ENCODE assay signal across 9 cellular contexts in genomic region chr22:38398181-38398608, GRCh38. TPM values are rescaled to one million over a fixed set of nuclear protein-coding genes. Genes with fewer than 3 reads are reported as not detected.
A peak's percentile ranks its signal among the peaks of the same experiment; 100 is the strongest.
DNase-seq lines count a peak whose midpoint lies in the region; ATAC-seq and TF ChIP-seq lines count a peak whose summit lies in the region.
"Not testable (repeated sequence)": the region's sequence is repeated elsewhere in the genome, so short reads cannot be mapped to it uniquely, and the experiment has no call there.
"Had no signal": no experiment of that assay in that cellular context is flagged by ENCODE, and none has a peak within 500 bp of the region (broad histone marks: within the 10 kb centered on the region; RNA-seq: fewer than 3 reads in every experiment).

No MANE protein-coding gene starts in this region.

- not testable (repeated sequence) for H3K9me3 Mint-ChIP-seq in activated CD8-positive, alpha-beta memory T cell treated with anti-CD3 and anti-CD28 coated beads, Interleukin-2, amount 10 ng/mL, durations not matched to agents 7 days and 5 days (ENCODE audit: low read depth)

- peak overlapping the region; percentile 91 for H3K4me2 ChIP-seq in skeletal muscle satellite cell (ENCODE audit: low read length)

- not testable (repeated sequence) for DNase-seq in AG10803 (ENCODE audit: low read depth)
- peak; percentile 28 for DNase-seq in NK-92 treated with Interleukin-12 subunit alpha and Interleukin-12 subunit beta, amount 100 ng/mL, for 24 hours (lab: John Stamatoyannopoulos, UW)
- DNase-seq in activated CD8-positive, alpha-beta memory T cell treated with anti-CD3 and anti-CD28 coated beads, Interleukin-2, amount 10 ng/mL, durations not matched to agents 7 days and 5 days: peak; percentile 70
- peak in 2 of 3 donors; percentile 22 to 34 for DNase-seq in effector memory CD4-positive, alpha-beta T cell
- DNase-seq in kidney tubule cell (ENCODE audit: low spot score): peak; percentile 70

- peak overlapping the region; percentile 74 for H3K4me3 Mint-ChIP-seq in activated CD8-positive, alpha-beta memory T cell treated with anti-CD3 and anti-CD28 coated beads, Interleukin-2, amount 10 ng/mL, durations not matched to agents 7 days and 5 days

- CTCF ChIA-PET in activated CD8-positive, alpha-beta memory T cell treated with anti-CD3 and anti-CD28 coated beads, Interleukin-2, amount 10 ng/mL, durations not matched to agents 7 days and 5 days (lab: Charles Lee): interaction anchor here (2.3 kb wide), 1 partner anchor 346 kb away, joined by 9 read pairs; no protein-coding TSS in a partner anchor

- H3K36me3 ChIP-seq in effector memory CD4-positive, alpha-beta T cell (ENCODE audit: control insufficient read depth, insufficient read depth, low read length); skeletal muscle satellite cell (ENCODE audit: insufficient read depth, low read length): not testable (repeated sequence)

- H3K27ac ChIP-seq in effector memory CD4-positive, alpha-beta T cell (ENCODE audit: insufficient read depth, low read length, poor library complexity, severe bottlenecking): peak overlapping the region; percentile 51

- not testable (repeated sequence) for TF ChIP-seq CTCF in AG10803 (conservative IDR thresholded peaks at IDR 0.05; ENCODE audit: low read length)

- H3K4me3 ChIP-seq in AG10803 (ENCODE audit: low read length): peak overlapping the region; percentile 68
- peak overlapping the region; percentile 69 for H3K4me3 ChIP-seq in effector memory CD4-positive, alpha-beta T cell (ENCODE audit: insufficient read depth, low read depth, low read length, poor library complexity, severe bottlenecking)
- peak overlapping the region; percentile 82 for H3K4me3 ChIP-seq in skeletal muscle satellite cell (ENCODE audit: low read length)

- not testable (repeated sequence) for H3K4me1 ChIP-seq in effector memory CD4-positive, alpha-beta T cell (ENCODE audit: control insufficient read depth, insufficient read depth, low read length, poor library complexity, severe bottlenecking)
- peaks cover 10% of the 10 kb centered on the region for H3K4me1 ChIP-seq in skeletal muscle satellite cell (ENCODE audit: control insufficient read depth, insufficient read depth, low read length)

- H3K27me3 Mint-ChIP-seq in activated CD8-positive, alpha-beta memory T cell treated with anti-CD3 and anti-CD28 coated beads, Interleukin-2, amount 10 ng/mL, durations not matched to agents 7 days and 5 days: peaks cover 23% of the 10 kb centered on the region

- peaks cover 43% of the 10 kb centered on the region for H3K4me1 Mint-ChIP-seq in activated CD8-positive, alpha-beta memory T cell treated with anti-CD3 and anti-CD28 coated beads, Interleukin-2, amount 10 ng/mL, durations not matched to agents 7 days and 5 days

- peak overlapping the region; percentile 74 for H3K27ac Mint-ChIP-seq in activated CD8-positive, alpha-beta memory T cell treated with anti-CD3 and anti-CD28 coated beads, Interleukin-2, amount 10 ng/mL, durations not matched to agents 7 days and 5 days

- not testable (repeated sequence) for H3K27me3 ChIP-seq in effector memory CD4-positive, alpha-beta T cell (replicated peaks; ENCODE audit: control insufficient read depth, insufficient read depth, low read length, poor library complexity, severe bottlenecking)
- peaks cover 15% of the 10 kb centered on the region for H3K27me3 ChIP-seq in skeletal muscle satellite cell (ENCODE audit: control insufficient read depth, insufficient read depth, low read length)

- ATAC-seq in GM19035 (IDR thresholded peaks at IDR 0.05; ENCODE audit: unreplicated experiment) (peak; percentile 32), HG03196 (IDR thresholded peaks at IDR 0.05; ENCODE audit: unreplicated experiment) (peak; percentile 27)
- ATAC-seq in activated CD8-positive, alpha-beta memory T cell treated with anti-CD3 and anti-CD28 coated beads, Interleukin-2, amount 10 ng/mL, durations not matched to agents 7 days and 5 days: peak; percentile 46

- not testable (repeated sequence) for H3K9me3 ChIP-seq in effector memory CD4-positive, alpha-beta T cell (ENCODE audit: control insufficient read depth, low read length); skeletal muscle satellite cell (replicated peaks; ENCODE audit: low read length)

- peak overlapping the region; percentile 87 for H3K9ac ChIP-seq in skeletal muscle satellite cell (ENCODE audit: low read depth, low read length)

- H3K36me3 Mint-ChIP-seq in activated CD8-positive, alpha-beta memory T cell treated with anti-CD3 and anti-CD28 coated beads, Interleukin-2, amount 10 ng/mL, durations not matched to agents 7 days and 5 days: not testable (repeated sequence)

RNA-seq across cellular contexts. Expression of gene KCNJ4, which starts 56.8 kb away (rescaled TPM):
- not detected for total RNA-seq in activated CD8-positive, alpha-beta memory T cell treated with anti-CD3 and anti-CD28 coated beads, Interleukin-2, amount 10 ng/mL, durations not matched to agents 7 days and 5 days
- not detected in 2 replicates for total RNA-seq in skeletal muscle satellite cell (2012; rRNA removed)
- total RNA-seq: T-helper 1 cell treated with Interleukin-12 subunit alpha and Interleukin-12 subunit beta and Interleukin-4 antibody, amounts not matched to agents 30 ng/mL and 1 ng/mL, for 36 hours had no signal
